In genomic region chr3:172607305-172608121, GRCh38 we compare ENCODE assay signal across 10 cellular contexts.
A peak's percentile ranks its signal among the peaks of the same experiment; 100 is the strongest.
DNase-seq lines count a peak whose midpoint lies in the region; ATAC-seq and TF ChIP-seq lines count a peak whose summit lies in the region.
"Had no signal": no experiment of that assay in that cellular context is flagged by ENCODE, and none has a peak within 500 bp of the region (broad histone marks: within the 10 kb centered on the region; RNA-seq: fewer than 3 reads in every experiment).

No MANE protein-coding gene starts in this region.

- intact Hi-C loops in lower lobe of right lung (cut with DNase I), result no loop called here

- H3K27me3 Mint-ChIP-seq in HFFc6 (ENCODE audit: insufficient read depth) (peaks cover 2% of the 10 kb centered on the region; the same call in 1 of the 2 replicates), brain (no peaks in the 10 kb centered on the region)

- H3K27ac Mint-ChIP-seq in HFFc6, result peak overlapping the region; percentile 25
- peak overlapping the region in 4 of 5 experiments; percentile 46 to 81 (median 72) for H3K27ac Mint-ChIP-seq in brain
- H3K27ac Mint-ChIP-seq: nephron progenitor cell had no signal

- H3K4me3 ChIP-seq in AG10803 (ENCODE audit: low read length), result no peak overlapping the region
- no peak overlapping the region for H3K4me3 ChIP-seq in lower lobe of right lung

- H3K9me3 Mint-ChIP-seq in HFFc6, result no peaks in the 10 kb centered on the region
- peaks cover 7 to 16% (median 10%) of the 10 kb centered on the region in 5 experiments for H3K9me3 Mint-ChIP-seq in brain

- H3K4me1 ChIP-seq in lower lobe of right lung, result peaks cover 11% of the 10 kb centered on the region

- peak overlapping the region; percentile 28 for H3K27ac ChIP-seq in lower lobe of right lung

- H3K9me3 ChIP-seq in lower lobe of right lung, result no peaks in the 10 kb centered on the region

- no peaks in the 10 kb centered on the region for H3K36me3 ChIP-seq in lower lobe of right lung

- no peak overlapping the region for H3K4me3 Mint-ChIP-seq in HFFc6
- H3K4me3 Mint-ChIP-seq in brain, result peak overlapping the region in 2 of 5 experiments; percentile 6 to 23
- H3K4me3 Mint-ChIP-seq: nephron progenitor cell had no signal

- no peaks in the 10 kb centered on the region for H3K27me3 ChIP-seq in lower lobe of right lung (ENCODE audit: low read depth)

- peak; percentile 73 for DNase-seq in AG10803 (ENCODE audit: low read depth)
- DNase-seq in HFFc6, result peak; percentile 49
- no peak for DNase-seq in lower lobe of right lung
- DNase-seq in stimulated activated naive CD4-positive, alpha-beta T cell (lab: John Stamatoyannopoulos, UW), result no peak
- DNase-seq: KBM-7, nephron progenitor cell had no signal

- TF ChIP-seq CTCF in AG10803 (conservative IDR thresholded peaks at IDR 0.05; ENCODE audit: low read length) (no peak), HFFc6 (IDR thresholded peaks at IDR 0.05) (no peak), brain (conservative IDR thresholded peaks at IDR 0.05) (no peak), lower lobe of right lung (IDR thresholded peaks at IDR 0.05) (no peak)

- ATAC-seq in lower lobe of right lung (peak in 1 of 2 donors; percentile 9), GM21576 (IDR thresholded peaks at IDR 0.05; ENCODE audit: unreplicated experiment) (no peak), HG03439 (IDR thresholded peaks at IDR 0.05; ENCODE audit: unreplicated experiment) (no peak), GM21786 (IDR thresholded peaks at IDR 0.05; ENCODE audit: unreplicated experiment) (no peak)

- H3K4me1 Mint-ChIP-seq in HFFc6 (ENCODE audit: low read depth) (peaks cover 27% of the 10 kb centered on the region), brain (peaks cover 13% of the 10 kb centered on the region)

- H3K36me3 Mint-ChIP-seq in HFFc6 (ENCODE audit: low read depth) (no peaks in the 10 kb centered on the region), brain (no peaks in the 10 kb centered on the region)

Comparison
In these comparisons a context has a peak if more than half of its experiments do, and no peak if none do; other contexts are left out.
1. DNase-seq: peak in AG10803 (single experiment) and HFFc6 (single experiment); none in lower lobe of right lung (single experiment) and stimulated activated naive CD4-positive, alpha-beta T cell (0 of 6).